Comparison of ENCODE assay signal across 2 cellular contexts in the genomic region with DNA sequence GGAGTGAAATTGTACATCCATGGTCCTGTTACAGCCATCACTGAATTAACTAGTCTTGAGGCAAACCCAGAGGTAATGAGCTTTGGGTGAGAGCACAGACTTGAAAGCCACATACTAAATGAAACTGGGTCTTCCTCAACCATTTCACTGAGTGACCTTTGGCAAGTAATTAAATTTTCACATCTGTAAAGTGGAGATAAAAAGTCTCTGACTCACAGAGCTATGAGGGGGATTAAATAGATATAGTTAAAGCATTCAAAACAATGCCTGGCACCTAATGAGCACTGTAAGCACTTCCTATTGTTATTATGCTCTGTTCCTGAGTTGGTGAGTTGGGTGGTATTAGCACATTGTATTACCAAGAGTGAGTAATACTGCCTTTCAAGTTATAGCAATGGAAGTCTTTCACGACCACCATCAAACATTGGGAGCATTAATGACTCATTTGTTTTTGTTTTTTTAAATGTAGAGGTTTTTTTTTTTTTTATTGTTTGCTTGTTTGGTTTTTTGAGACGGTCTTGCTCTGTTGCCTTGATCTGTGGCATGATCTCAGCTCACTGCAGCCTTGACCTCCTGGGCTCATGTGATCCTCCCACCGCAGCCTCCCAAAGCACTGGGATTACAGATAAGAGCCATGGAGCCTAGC.
TF ChIP-seq lines count a peak whose summit lies in the region.

No MANE protein-coding gene starts in this region.

TF ChIP-seq in K562, 482 proteins besides CTCF, POLR2A, EP300 and RAD21 (continued from another document and continues in another):
- TF ChIP-seq POLR3A (IDR thresholded peaks at IDR 0.05; ENCODE audit: borderline replicate concordance, extremely low read depth, insufficient read depth, insufficient read length) (no peak), CXXC5 (CRISPR knock-in tag; IDR thresholded peaks at IDR 0.05) (0 out of 2 replicates have a peak, but pooled peaks have one; percentile 21), SIX5 (IDR thresholded peaks at IDR 0.05; ENCODE audit: borderline replicate concordance in 1 of 2, insufficient read depth in 1 of 2, low read depth in 1 of 2, low read length in 2 of 2) (no peak), ELF1 (tag; IDR thresholded peaks at IDR 0.05) (no peak), PHB2 (IDR thresholded peaks at IDR 0.05; ENCODE audit: low read depth) (peak; percentile 75), HLTF (IDR thresholded peaks at IDR 0.05) (peak; percentile 66; the same call in 1 of the 2 replicates), BHLHE40 (IDR thresholded peaks at IDR 0.05; ENCODE audit: low read length) (peak; percentile 45; the same call in 1 of the 2 replicates), SETDB1 (IDR thresholded peaks at IDR 0.05; ENCODE audit: low read length) (no peak), ZNF217 (CRISPR knock-in tag; IDR thresholded peaks at IDR 0.05) (no peak), PRPF4 (IDR thresholded peaks at IDR 0.05; ENCODE audit: insufficient read depth, low read depth, low read length, poor library complexity, severe bottlenecking) (no peak), SRSF3 (IDR thresholded peaks at IDR 0.05; ENCODE audit: insufficient read depth, low read length) (no peak), PCBP1 (IDR thresholded peaks at IDR 0.05; ENCODE audit: low read depth, low read length, poor library complexity, severe bottlenecking) (no peak), ZEB2 (IDR thresholded peaks at IDR 0.05) (no peak), ZNF75A (CRISPR knock-in tag; IDR thresholded peaks at IDR 0.05) (no peak), PURB (CRISPR knock-in tag; IDR thresholded peaks at IDR 0.05; ENCODE audit: low read depth) (no peak), PML (IDR thresholded peaks at IDR 0.05; ENCODE audit: low read length) (peak; percentile 38; the same call in 1 of the 2 replicates), NR2C1 (IDR thresholded peaks at IDR 0.05) (no peak; the same call in 1 of the 2 replicates), NR2C1 (tag; IDR thresholded peaks at IDR 0.05) (peak; percentile 50; the same call in 1 of the 2 replicates), ZFP30 (CRISPR knock-in tag; IDR thresholded peaks at IDR 0.05; ENCODE audit: borderline replicate concordance) (no peak), BCOR (IDR thresholded peaks at IDR 0.05) (peak; percentile 72; the same call in 1 of the 2 replicates), CAMTA2 (CRISPR knock-in tag; conservative IDR thresholded peaks at IDR 0.05) (no peak), ETV6 (IDR thresholded peaks at IDR 0.05; ENCODE audit: borderline replicate concordance in 1 of 2, low read depth in 2 of 2, low read length in 1 of 2) (no peak), ETV6 (CRISPR knock-in tag; IDR thresholded peaks at IDR 0.05; ENCODE audit: borderline replicate concordance) (no peak), DACH1 (IDR thresholded peaks at IDR 0.05; ENCODE audit: partially characterized antibody) (peak; percentile 72)
- TF ChIP-seq, protein P1, sequence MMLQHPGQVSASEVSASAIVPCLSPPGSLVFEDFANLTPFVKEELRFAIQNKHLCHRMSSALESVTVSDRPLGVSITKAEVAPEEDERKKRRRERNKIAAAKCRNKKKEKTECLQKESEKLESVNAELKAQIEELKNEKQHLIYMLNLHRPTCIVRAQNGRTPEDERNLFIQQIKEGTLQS (IDR thresholded peaks at IDR 0.05), result peak; percentile 84
- TF ChIP-seq, protein P1 (CRISPR knock-in tag; conservative IDR thresholded peaks at IDR 0.05), result no peak
- TF ChIP-seq, protein P2, sequence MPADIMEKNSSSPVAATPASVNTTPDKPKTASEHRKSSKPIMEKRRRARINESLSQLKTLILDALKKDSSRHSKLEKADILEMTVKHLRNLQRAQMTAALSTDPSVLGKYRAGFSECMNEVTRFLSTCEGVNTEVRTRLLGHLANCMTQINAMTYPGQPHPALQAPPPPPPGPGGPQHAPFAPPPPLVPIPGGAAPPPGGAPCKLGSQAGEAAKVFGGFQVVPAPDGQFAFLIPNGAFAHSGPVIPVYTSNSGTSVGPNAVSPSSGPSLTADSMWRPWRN (IDR thresholded peaks at IDR 0.05; ENCODE audit: low read depth), result no peak
- TF ChIP-seq, protein P3, sequence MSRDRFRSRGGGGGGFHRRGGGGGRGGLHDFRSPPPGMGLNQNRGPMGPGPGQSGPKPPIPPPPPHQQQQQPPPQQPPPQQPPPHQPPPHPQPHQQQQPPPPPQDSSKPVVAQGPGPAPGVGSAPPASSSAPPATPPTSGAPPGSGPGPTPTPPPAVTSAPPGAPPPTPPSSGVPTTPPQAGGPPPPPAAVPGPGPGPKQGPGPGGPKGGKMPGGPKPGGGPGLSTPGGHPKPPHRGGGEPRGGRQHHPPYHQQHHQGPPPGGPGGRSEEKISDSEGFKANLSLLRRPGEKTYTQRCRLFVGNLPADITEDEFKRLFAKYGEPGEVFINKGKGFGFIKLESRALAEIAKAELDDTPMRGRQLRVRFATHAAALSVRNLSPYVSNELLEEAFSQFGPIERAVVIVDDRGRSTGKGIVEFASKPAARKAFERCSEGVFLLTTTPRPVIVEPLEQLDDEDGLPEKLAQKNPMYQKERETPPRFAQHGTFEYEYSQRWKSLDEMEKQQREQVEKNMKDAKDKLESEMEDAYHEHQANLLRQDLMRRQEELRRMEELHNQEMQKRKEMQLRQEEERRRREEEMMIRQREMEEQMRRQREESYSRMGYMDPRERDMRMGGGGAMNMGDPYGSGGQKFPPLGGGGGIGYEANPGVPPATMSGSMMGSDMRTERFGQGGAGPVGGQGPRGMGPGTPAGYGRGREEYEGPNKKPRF (IDR thresholded peaks at IDR 0.05; ENCODE audit: low read depth, low read length), result no peak
- TF ChIP-seq, protein P4, sequence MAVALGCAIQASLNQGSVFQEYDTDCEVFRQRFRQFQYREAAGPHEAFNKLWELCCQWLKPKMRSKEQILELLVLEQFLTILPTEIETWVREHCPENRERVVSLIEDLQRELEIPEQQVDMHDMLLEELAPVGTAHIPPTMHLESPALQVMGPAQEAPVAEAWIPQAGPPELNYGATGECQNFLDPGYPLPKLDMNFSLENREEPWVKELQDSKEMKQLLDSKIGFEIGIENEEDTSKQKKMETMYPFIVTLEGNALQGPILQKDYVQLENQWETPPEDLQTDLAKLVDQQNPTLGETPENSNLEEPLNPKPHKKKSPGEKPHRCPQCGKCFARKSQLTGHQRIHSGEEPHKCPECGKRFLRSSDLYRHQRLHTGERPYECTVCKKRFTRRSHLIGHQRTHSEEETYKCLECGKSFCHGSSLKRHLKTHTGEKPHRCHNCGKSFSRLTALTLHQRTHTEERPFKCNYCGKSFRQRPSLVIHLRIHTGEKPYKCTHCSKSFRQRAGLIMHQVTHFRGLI (CRISPR knock-in tag; IDR thresholded peaks at IDR 0.05), result no peak
- TF ChIP-seq, protein P5, sequence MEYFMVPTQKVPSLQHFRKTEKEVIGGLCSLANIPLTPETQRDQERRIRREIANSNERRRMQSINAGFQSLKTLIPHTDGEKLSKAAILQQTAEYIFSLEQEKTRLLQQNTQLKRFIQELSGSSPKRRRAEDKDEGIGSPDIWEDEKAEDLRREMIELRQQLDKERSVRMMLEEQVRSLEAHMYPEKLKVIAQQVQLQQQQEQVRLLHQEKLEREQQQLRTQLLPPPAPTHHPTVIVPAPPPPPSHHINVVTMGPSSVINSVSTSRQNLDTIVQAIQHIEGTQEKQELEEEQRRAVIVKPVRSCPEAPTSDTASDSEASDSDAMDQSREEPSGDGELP (CRISPR knock-in tag; IDR thresholded peaks at IDR 0.05; ENCODE audit: borderline replicate concordance), result no peak

TF ChIP-seq in HepG2, 621 proteins besides CTCF, POLR2A, EP300 and RAD21 (continued from another document and continues in another):
- TF ChIP-seq, protein P6, sequence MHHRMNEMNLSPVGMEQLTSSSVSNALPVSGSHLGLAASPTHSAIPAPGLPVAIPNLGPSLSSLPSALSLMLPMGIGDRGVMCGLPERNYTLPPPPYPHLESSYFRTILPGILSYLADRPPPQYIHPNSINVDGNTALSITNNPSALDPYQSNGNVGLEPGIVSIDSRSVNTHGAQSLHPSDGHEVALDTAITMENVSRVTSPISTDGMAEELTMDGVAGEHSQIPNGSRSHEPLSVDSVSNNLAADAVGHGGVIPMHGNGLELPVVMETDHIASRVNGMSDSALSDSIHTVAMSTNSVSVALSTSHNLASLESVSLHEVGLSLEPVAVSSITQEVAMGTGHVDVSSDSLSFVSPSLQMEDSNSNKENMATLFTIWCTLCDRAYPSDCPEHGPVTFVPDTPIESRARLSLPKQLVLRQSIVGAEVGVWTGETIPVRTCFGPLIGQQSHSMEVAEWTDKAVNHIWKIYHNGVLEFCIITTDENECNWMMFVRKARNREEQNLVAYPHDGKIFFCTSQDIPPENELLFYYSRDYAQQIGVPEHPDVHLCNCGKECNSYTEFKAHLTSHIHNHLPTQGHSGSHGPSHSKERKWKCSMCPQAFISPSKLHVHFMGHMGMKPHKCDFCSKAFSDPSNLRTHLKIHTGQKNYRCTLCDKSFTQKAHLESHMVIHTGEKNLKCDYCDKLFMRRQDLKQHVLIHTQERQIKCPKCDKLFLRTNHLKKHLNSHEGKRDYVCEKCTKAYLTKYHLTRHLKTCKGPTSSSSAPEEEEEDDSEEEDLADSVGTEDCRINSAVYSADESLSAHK (CRISPR knock-in tag; IDR thresholded peaks at IDR 0.05; ENCODE audit: borderline replicate concordance), result no peak
- TF ChIP-seq KAT8 (CRISPR knock-in tag; IDR thresholded peaks at IDR 0.05), result no peak
- no peak for TF ChIP-seq PAX8 (CRISPR knock-in tag; IDR thresholded peaks at IDR 0.05; ENCODE audit: borderline replicate concordance)
- TF ChIP-seq, protein P7, sequence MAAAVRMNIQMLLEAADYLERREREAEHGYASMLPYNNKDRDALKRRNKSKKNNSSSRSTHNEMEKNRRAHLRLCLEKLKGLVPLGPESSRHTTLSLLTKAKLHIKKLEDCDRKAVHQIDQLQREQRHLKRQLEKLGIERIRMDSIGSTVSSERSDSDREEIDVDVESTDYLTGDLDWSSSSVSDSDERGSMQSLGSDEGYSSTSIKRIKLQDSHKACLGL (CRISPR knock-in tag; IDR thresholded peaks at IDR 0.05), result no peak
- no peak for TF ChIP-seq ARHGAP35 (CRISPR knock-in tag; IDR thresholded peaks at IDR 0.05; ENCODE audit: borderline replicate concordance)
- TF ChIP-seq, protein P8, sequence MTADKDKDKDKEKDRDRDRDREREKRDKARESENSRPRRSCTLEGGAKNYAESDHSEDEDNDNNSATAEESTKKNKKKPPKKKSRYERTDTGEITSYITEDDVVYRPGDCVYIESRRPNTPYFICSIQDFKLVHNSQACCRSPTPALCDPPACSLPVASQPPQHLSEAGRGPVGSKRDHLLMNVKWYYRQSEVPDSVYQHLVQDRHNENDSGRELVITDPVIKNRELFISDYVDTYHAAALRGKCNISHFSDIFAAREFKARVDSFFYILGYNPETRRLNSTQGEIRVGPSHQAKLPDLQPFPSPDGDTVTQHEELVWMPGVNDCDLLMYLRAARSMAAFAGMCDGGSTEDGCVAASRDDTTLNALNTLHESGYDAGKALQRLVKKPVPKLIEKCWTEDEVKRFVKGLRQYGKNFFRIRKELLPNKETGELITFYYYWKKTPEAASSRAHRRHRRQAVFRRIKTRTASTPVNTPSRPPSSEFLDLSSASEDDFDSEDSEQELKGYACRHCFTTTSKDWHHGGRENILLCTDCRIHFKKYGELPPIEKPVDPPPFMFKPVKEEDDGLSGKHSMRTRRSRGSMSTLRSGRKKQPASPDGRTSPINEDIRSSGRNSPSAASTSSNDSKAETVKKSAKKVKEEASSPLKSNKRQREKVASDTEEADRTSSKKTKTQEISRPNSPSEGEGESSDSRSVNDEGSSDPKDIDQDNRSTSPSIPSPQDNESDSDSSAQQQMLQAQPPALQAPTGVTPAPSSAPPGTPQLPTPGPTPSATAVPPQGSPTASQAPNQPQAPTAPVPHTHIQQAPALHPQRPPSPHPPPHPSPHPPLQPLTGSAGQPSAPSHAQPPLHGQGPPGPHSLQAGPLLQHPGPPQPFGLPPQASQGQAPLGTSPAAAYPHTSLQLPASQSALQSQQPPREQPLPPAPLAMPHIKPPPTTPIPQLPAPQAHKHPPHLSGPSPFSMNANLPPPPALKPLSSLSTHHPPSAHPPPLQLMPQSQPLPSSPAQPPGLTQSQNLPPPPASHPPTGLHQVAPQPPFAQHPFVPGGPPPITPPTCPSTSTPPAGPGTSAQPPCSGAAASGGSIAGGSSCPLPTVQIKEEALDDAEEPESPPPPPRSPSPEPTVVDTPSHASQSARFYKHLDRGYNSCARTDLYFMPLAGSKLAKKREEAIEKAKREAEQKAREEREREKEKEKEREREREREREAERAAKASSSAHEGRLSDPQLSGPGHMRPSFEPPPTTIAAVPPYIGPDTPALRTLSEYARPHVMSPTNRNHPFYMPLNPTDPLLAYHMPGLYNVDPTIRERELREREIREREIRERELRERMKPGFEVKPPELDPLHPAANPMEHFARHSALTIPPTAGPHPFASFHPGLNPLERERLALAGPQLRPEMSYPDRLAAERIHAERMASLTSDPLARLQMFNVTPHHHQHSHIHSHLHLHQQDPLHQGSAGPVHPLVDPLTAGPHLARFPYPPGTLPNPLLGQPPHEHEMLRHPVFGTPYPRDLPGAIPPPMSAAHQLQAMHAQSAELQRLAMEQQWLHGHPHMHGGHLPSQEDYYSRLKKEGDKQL (CRISPR knock-in tag; IDR thresholded peaks at IDR 0.05; ENCODE audit: low read depth), result no peak
- TF ChIP-seq, protein P9, sequence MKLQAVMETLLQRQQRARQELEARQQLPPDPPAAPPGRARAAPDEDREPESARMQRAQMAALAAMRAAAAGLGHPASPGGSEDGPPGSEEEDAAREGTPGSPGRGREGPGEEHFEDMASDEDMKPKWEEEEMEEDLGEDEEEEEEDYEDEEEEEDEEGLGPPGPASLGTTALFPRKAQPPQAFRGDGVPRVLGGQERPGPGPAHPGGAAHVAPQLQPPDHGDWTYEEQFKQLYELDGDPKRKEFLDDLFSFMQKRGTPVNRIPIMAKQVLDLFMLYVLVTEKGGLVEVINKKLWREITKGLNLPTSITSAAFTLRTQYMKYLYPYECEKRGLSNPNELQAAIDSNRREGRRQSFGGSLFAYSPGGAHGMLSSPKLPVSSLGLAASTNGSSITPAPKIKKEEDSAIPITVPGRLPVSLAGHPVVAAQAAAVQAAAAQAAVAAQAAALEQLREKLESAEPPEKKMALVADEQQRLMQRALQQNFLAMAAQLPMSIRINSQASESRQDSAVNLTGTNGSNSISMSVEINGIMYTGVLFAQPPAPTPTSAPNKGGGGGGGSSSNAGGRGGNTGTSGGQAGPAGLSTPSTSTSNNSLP (IDR thresholded peaks at IDR 0.05; ENCODE audit: low read depth, low read length), result peak; percentile 57
- no peak for TF ChIP-seq REXO4 (CRISPR knock-in tag; IDR thresholded peaks at IDR 0.05; ENCODE audit: borderline replicate concordance)
- TF ChIP-seq JDP2 (CRISPR knock-in tag; IDR thresholded peaks at IDR 0.05; ENCODE audit: borderline replicate concordance), result no peak
- TF ChIP-seq STAT5B (CRISPR knock-in tag; IDR thresholded peaks at IDR 0.05), result no peak
- TF ChIP-seq ZMAT3 (CRISPR knock-in tag; conservative IDR thresholded peaks at IDR 0.05), result no peak
- no peak for TF ChIP-seq MBNL3 (CRISPR knock-in tag; conservative IDR thresholded peaks at IDR 0.05)
- TF ChIP-seq PTBP1 (IDR thresholded peaks at IDR 0.05; ENCODE audit: low read depth, low read length, poor library complexity, severe bottlenecking), result no peak
- TF ChIP-seq NFYB (CRISPR knock-in tag; IDR thresholded peaks at IDR 0.05), result no peak
- peak; percentile 40; the same call in 1 of the 2 replicates for TF ChIP-seq RXRB (CRISPR knock-in tag; IDR thresholded peaks at IDR 0.05; ENCODE audit: borderline replicate concordance)
- TF ChIP-seq ISL2 (CRISPR knock-in tag; IDR thresholded peaks at IDR 0.05), result 0 out of 2 replicates have a peak, but pooled peaks have one; percentile 41
- 0 out of 2 replicates have a peak, but pooled peaks have one; percentile 29 for TF ChIP-seq MXD4 (CRISPR knock-in tag; IDR thresholded peaks at IDR 0.05)
- no peak for TF ChIP-seq MTA1 (CRISPR knock-in tag; IDR thresholded peaks at IDR 0.05; ENCODE audit: borderline replicate concordance)
- no peak for TF ChIP-seq ZFY (CRISPR knock-in tag; IDR thresholded peaks at IDR 0.05)
